14 cellular contexts compared by ENCODE assay signal in the genomic region with DNA sequence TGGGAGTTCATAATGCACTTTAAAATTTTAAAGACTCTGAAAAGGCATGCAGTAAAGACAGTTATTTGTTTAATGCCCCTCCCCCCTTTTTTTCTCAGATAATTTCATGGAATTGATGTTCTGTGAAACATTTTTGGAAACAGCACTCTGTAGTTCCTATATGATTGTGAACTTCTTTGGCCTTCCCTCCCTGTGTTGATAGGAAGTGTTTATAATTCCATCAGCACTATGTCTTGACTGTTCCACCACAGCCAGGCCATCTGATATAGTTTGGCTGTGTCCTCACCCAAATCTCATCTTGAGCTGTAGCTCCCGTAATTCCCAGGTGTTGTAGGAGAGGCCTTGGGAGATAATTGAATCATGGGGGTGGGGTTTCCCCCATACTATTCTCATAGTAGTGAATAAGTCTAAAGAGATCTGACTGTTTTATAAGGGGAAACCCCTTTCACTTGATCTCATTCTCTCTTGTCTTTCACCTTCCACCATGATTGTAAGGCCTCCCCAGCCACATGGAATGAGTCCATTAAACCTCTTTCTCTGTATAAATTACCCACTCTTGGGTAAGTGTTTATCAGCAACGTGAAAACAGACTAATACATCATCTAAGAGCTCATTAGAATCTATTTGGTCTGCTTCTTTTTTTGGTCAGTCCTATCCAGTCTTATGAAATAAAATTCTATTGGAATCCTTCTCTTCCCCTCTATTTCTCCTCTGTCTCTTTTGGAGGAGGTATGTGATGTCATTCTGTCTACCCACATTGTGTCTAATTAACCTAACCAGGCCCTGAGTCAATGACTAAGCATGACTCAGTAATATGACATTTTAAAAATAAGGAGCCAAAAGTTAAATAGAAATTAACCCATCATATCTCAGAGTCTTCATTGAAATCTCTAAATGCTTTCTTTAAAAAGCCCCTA. TPM values are rescaled to one million over a fixed set of nuclear protein-coding genes. Genes with fewer than 3 reads are reported as not detected.
DNase-seq lines count a peak whose midpoint lies in the region; ATAC-seq and TF ChIP-seq lines count a peak whose summit lies in the region.
"Had no signal": no experiment of that assay in that cellular context is flagged by ENCODE, and none has a peak within 500 bp of the region (broad histone marks: within the 10 kb centered on the region; RNA-seq: fewer than 3 reads in every experiment).

No MANE protein-coding gene starts in this region.

- H3K9me3 ChIP-seq in SK-N-SH: no peaks in the 10 kb centered on the region
- no peaks in the 10 kb centered on the region for H3K9me3 ChIP-seq in CD4-positive, alpha-beta memory T cell (ENCODE audit: control insufficient read depth in 1 of 2, low read length in 2 of 2)

- peaks cover 0 to 10% (median 4%) of the 10 kb centered on the region in 8 donors for H3K9me3 Mint-ChIP-seq in CD4-positive, alpha-beta memory T cell

- no peak overlapping the region for H3K9ac ChIP-seq in SK-N-SH

- TF ChIP-seq EP300 in SK-N-SH (IDR thresholded peaks at IDR 0.05; ENCODE audit: borderline replicate concordance in 1 of 2, low read depth in 1 of 2, low read length in 1 of 2): no peak

- TF ChIP-seq RAD21 in SK-N-SH (IDR thresholded peaks at IDR 0.05; ENCODE audit: low read length): no peak

- TF ChIP-seq CTCF in SK-N-SH (IDR thresholded peaks at IDR 0.05) (no peak), fibroblast of pulmonary artery (IDR thresholded peaks at IDR 0.05; ENCODE audit: low read length, missing control alignments) (no peak)

- H3K27ac Mint-ChIP-seq in CD4-positive, alpha-beta memory T cell: peak overlapping the region in 2 of 7 donors; percentile 41 to 50
- H3K27ac Mint-ChIP-seq: natural killer cell treated with Interleukin-12 subunit alpha and Interleukin-12 subunit beta and Interleukin-15 and Interleukin-18, amount 100 ng/mL, for 72 hours had no signal

- no peak overlapping the region; the same call in 1 of the 2 replicates for H3K4me2 ChIP-seq in SK-N-SH

- peak overlapping the region in 1 of 8 donors; percentile 23 for H3K4me3 Mint-ChIP-seq in CD4-positive, alpha-beta memory T cell
- H3K4me3 Mint-ChIP-seq: central memory CD8-positive, alpha-beta T cell; natural killer cell treated with Interleukin-12 subunit alpha and Interleukin-12 subunit beta and Interleukin-15 and Interleukin-18, amount 100 ng/mL, for 72 hours had no signal

- H3K36me3 Mint-ChIP-seq in CD4-positive, alpha-beta memory T cell: no peaks in the 10 kb centered on the region

- H3K4me3 ChIP-seq in SK-N-SH (ENCODE audit: low read depth in 2 of 2, low read length in 1 of 2) (no peak overlapping the region), fibroblast of pulmonary artery (replicated peaks; ENCODE audit: low read depth, low read length) (no peak overlapping the region)
- H3K4me3 ChIP-seq in CD4-positive, alpha-beta memory T cell (ENCODE audit: low read length in 2 of 2): no peak overlapping the region

- CTCF ChIA-PET in SK-N-SH (lab: Yijun Ruan, JAX): no interaction called here
- CTCF ChIA-PET in CD4-positive, alpha-beta memory T cell (lab: Charles Lee; ENCODE audit: partially characterized antibody): interaction anchor here (1.2 kb wide), 1 partner anchor 113 kb away, joined by 3 read pairs; no protein-coding TSS in a partner anchor

- no peaks in the 10 kb centered on the region for H4K20me1 ChIP-seq in SK-N-SH (ENCODE audit: insufficient read depth)

- no peaks in the 10 kb centered on the region for H3K79me2 ChIP-seq in SK-N-SH (ENCODE audit: insufficient read depth)

- H3K27me3 ChIP-seq in SK-N-SH (ENCODE audit: insufficient read depth): no peaks in the 10 kb centered on the region
- no peaks in the 10 kb centered on the region for H3K27me3 ChIP-seq in CD4-positive, alpha-beta memory T cell (ENCODE audit: insufficient read depth, low read length)

- H2AFZ ChIP-seq in SK-N-SH (ENCODE audit: low read depth): no peak overlapping the region

- no peaks in the 10 kb centered on the region for H3F3A ChIP-seq in SK-N-SH (replicated peaks; ENCODE audit: insufficient read depth)

- POLR2A ChIA-PET in SK-N-SH (lab: Yijun Ruan, JAX): no interaction called here
- POLR2A ChIA-PET in CD4-positive, alpha-beta memory T cell (lab: Charles Lee; ENCODE audit: partially characterized antibody): no interaction called here

- intact Hi-C loops in CD4-positive, alpha-beta memory T cell (cut with micrococcal nuclease): no loop called here

- no peak for ATAC-seq in GM18907 (IDR thresholded peaks at IDR 0.05; ENCODE audit: unreplicated experiment)
- ATAC-seq: natural killer cell treated with Interleukin-12 subunit alpha and Interleukin-12 subunit beta and Interleukin-15 and Interleukin-18, amount 100 ng/mL, for 72 hours had no signal

- H3K4me1 Mint-ChIP-seq in CD4-positive, alpha-beta memory T cell: peaks cover 5 to 41% (median 22%) of the 10 kb centered on the region in 4 donors
- H3K4me1 Mint-ChIP-seq: central memory CD8-positive, alpha-beta T cell had no signal

- 22% methylated on average over 2 of the region's 2 CpGs for WGBS in SK-N-SH (ENCODE audit: low lambda C conversion rate)

- no peaks in the 10 kb centered on the region for H3K9me2 ChIP-seq in SK-N-SH

- peaks cover 7 to 8% of the 10 kb centered on the region in 2 donors for H3K27me3 Mint-ChIP-seq in CD4-positive, alpha-beta memory T cell

- no peaks in the 10 kb centered on the region for H3K4me1 ChIP-seq in SK-N-SH (ENCODE audit: control insufficient read depth in 1 of 2, insufficient read depth in 2 of 2, low read depth in 1 of 2, low read length in 1 of 2)
- peaks cover 14% of the 10 kb centered on the region for H3K4me1 ChIP-seq in CD4-positive, alpha-beta memory T cell (ENCODE audit: insufficient read depth, low read length)

- no peak overlapping the region for H3K27ac ChIP-seq in SK-N-SH (ENCODE audit: low read depth in 2 of 2, low read length in 1 of 2)
- H3K27ac ChIP-seq in CD4-positive, alpha-beta memory T cell (ENCODE audit: low read depth, low read length): no peak overlapping the region

- DNase-seq in A172 (ENCODE audit: low spot score) (peak; percentile 84), EL (peak; percentile 83), SK-N-SH (no peak), fibroblast of pulmonary artery (ENCODE audit: low read depth) (peak; percentile 53), GDM1 (lab: John Stamatoyannopoulos, UW) (no peak), DMS79 (lab: John Stamatoyannopoulos, UW) (no peak)
- no peak for DNase-seq in CD4-positive, alpha-beta memory T cell
- DNase-seq: activated CD4-positive, alpha-beta T cell treated with anti-CD3 and anti-CD28 coated beads for 4 hours; DMS 273 treated with DMSO at 0.1 percent for 48 hours; NCI-H1436 treated with DMSO at 0.1 percent for 48 hours; substantia nigra had no signal

- no peaks in the 10 kb centered on the region for H3K36me3 ChIP-seq in SK-N-SH (replicated peaks in 1 of 2; ENCODE audit: control insufficient read depth in 1 of 2, insufficient read depth in 2 of 2, low read length in 1 of 2)
- no peaks in the 10 kb centered on the region for H3K36me3 ChIP-seq in CD4-positive, alpha-beta memory T cell (ENCODE audit: insufficient read depth, low read length)

TF ChIP-seq in SK-N-SH, 30 proteins besides CTCF, POLR2A, EP300 and RAD21 (continues in another document):
- TF ChIP-seq CHD2 (IDR thresholded peaks at IDR 0.05; ENCODE audit: low read length, partially characterized antibody): no peak
- TF ChIP-seq MEF2A (IDR thresholded peaks at IDR 0.05; ENCODE audit: borderline replicate concordance, low read depth): no peak
- TF ChIP-seq FOSL2 (IDR thresholded peaks at IDR 0.05; ENCODE audit: borderline replicate concordance, low read depth): peak; percentile 31; the same call in 1 of the 2 replicates
- TF ChIP-seq SIN3A (IDR thresholded peaks at IDR 0.05; ENCODE audit: borderline replicate concordance, low read depth, low read length): no peak
- TF ChIP-seq, protein P1, sequence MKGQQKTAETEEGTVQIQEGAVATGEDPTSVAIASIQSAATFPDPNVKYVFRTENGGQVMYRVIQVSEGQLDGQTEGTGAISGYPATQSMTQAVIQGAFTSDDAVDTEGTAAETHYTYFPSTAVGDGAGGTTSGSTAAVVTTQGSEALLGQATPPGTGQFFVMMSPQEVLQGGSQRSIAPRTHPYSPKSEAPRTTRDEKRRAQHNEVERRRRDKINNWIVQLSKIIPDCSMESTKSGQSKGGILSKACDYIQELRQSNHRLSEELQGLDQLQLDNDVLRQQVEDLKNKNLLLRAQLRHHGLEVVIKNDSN (IDR thresholded peaks at IDR 0.05; ENCODE audit: borderline replicate concordance, low read depth): no peak
- no peak for TF ChIP-seq TAF1 (IDR thresholded peaks at IDR 0.05; ENCODE audit: borderline replicate concordance, low read depth, low read length)
- no peak for TF ChIP-seq EZH2phosphoT487 (IDR thresholded peaks at IDR 0.05; ENCODE audit: borderline replicate concordance, low read depth)
- no peak for TF ChIP-seq GATA2 (CRISPR knock-in tag; IDR thresholded peaks at IDR 0.05)
- TF ChIP-seq FOXM1 (IDR thresholded peaks at IDR 0.05; ENCODE audit: low read depth): no peak
- no peak for TF ChIP-seq POLR2AphosphoS5 (IDR thresholded peaks at IDR 0.05; ENCODE audit: low read depth, low read length)
- no peak for TF ChIP-seq ELF1 (IDR thresholded peaks at IDR 0.05)
- TF ChIP-seq TCF12 (IDR thresholded peaks at IDR 0.05): no peak

RNA-seq across cellular contexts. Expression of gene CCDC185, which starts 8.9 kb away (rescaled TPM):
- total RNA-seq in A172 (2014; rRNA removed; shearing (Covaris generic)): not detected in 2 replicates
- polyA plus RNA-seq in SK-N-SH (2012; rRNA removed): not detected in 2 replicates
- not detected in 2 replicates for polyA plus RNA-seq in SK-N-SH (2012; cell fraction: cytosol; rRNA removed)
- polyA plus RNA-seq in SK-N-SH (2012; cell fraction: nucleus; rRNA removed): not detected in 2 replicates
- not detected for total RNA-seq in CD4-positive, alpha-beta memory T cell
- not detected for polyA plus RNA-seq in CD4-positive, alpha-beta memory T cell
- total RNA-seq: natural killer cell treated with Interleukin-12 subunit alpha and Interleukin-12 subunit beta and Interleukin-15 and Interleukin-18, amount 100 ng/mL, for 72 hours had no signal

RNA-seq across cellular contexts. Expression of gene SUSD4, which starts 38.2 kb away (rescaled TPM):
- 0.05 TPM in 1 of 2 replicates, not detected in the other for total RNA-seq in A172 (2014; rRNA removed; shearing (Covaris generic))
- 0.21 and 0.31 TPM in 2 replicates for polyA plus RNA-seq in SK-N-SH (2012; rRNA removed)
- polyA plus RNA-seq in SK-N-SH (2012; cell fraction: cytosol; rRNA removed): 0.06 and 0.30 TPM in 2 replicates
- 0.39 and 1.8 TPM in 2 replicates for polyA plus RNA-seq in SK-N-SH (2012; cell fraction: nucleus; rRNA removed)
- total RNA-seq in CD4-positive, alpha-beta memory T cell: 1 to 10 TPM; 2.9 to 3.0 TPM
- 10 to 100 TPM in 1 of 2 donors, 1 to 10 TPM in 1; 9.5 to 18.5 TPM for polyA plus RNA-seq in CD4-positive, alpha-beta memory T cell
- total RNA-seq: natural killer cell treated with Interleukin-12 subunit alpha and Interleukin-12 subunit beta and Interleukin-15 and Interleukin-18, amount 100 ng/mL, for 72 hours had no signal

Comparison
In these comparisons a context has a peak if more than half of its experiments do, and no peak if none do; other contexts are left out.
1. DNase-seq: peak in A172 (single experiment), EL (single experiment) and fibroblast of pulmonary artery (single experiment); none in SK-N-SH (single experiment), CD4-positive, alpha-beta memory T cell (0 of 5), GDM1 (single experiment) and DMS79 (single experiment).